ENCODE assay signal across 1 cellular context in genomic region chr5:181237758-181238385, GRCh38.
TF ChIP-seq lines count a peak whose summit lies in the region.

No MANE protein-coding gene starts in this region.

TF ChIP-seq in GM23338, 12 proteins besides CTCF, POLR2A, EP300 and RAD21:
- TF ChIP-seq EZH2 (IDR thresholded peaks at IDR 0.05; ENCODE audit: low read depth, unreplicated experiment) (no peak), CREB1 (CRISPR knock-in tag; IDR thresholded peaks at IDR 0.05; ENCODE audit: low read depth) (no peak), ETS1 (IDR thresholded peaks at IDR 0.05) (no peak), REST (IDR thresholded peaks at IDR 0.05; ENCODE audit: unreplicated experiment) (no peak), ZNF331 (CRISPR knock-in tag; IDR thresholded peaks at IDR 0.05; ENCODE audit: low read depth) (no peak), EZH2phosphoT487 (IDR thresholded peaks at IDR 0.05; ENCODE audit: unreplicated experiment) (no peak), STAT1 (IDR thresholded peaks at IDR 0.05; ENCODE audit: unreplicated experiment) (no peak)
